Comparison of ENCODE assay signal across 30 cellular contexts in the genomic region with DNA sequence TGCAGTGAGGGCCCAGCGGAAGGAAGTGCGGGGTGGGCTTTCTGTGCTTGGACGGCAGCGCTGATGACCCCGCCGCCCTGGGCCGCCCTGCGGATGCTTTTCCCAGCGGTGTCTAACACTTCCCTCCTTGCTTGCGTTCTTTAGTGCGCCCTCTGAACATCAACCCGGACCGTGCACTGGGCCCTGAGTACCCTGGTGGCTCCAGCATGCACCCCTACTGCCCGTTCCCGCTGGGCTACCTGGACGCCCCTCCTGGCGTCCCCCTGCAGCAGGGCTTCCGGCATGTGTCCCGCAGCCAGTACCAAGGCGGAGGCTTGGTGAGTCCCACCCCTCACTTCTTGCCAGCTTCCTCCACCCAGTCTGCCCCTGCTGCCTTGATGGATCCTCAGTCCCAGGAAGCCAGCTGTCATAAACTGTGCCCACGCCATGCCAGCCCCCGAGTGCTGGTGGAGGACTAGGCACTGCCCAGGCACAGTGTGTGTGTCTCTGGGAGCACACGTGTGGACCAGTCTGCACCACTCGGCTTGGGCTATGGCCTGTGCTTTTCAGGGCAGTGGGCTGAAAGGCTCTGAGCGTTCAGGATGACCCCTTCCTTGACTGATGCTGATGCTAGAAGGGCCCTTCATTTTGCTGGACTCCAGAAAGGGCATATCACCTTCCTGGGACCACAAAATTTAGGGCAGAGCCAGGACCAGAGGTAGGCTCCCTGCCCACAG. TPM values are rescaled to one million over a fixed set of nuclear protein-coding genes. Genes with fewer than 3 reads are reported as not detected.
"Had no signal": no experiment of that assay in that cellular context is flagged by ENCODE, and none has a peak within 500 bp of the region (broad histone marks: within the 10 kb centered on the region; RNA-seq: fewer than 3 reads in every experiment).

No MANE protein-coding gene starts in this region.

- ATAC-seq: activated CD4-positive, CD25-positive, alpha-beta regulatory T cell treated with anti-CD3 and anti-CD28 coated beads, Interleukin-2, amount 50 U/mL, for 24 hours; activated naive CD4-positive, alpha-beta T cell treated with anti-CD3 and anti-CD28 coated beads, Interleukin-2, amount 50 U/mL, for 72 hours; gastrocnemius medialis; left cardiac atrium; right cardiac atrium had no signal

- H3K27ac ChIP-seq: gastrocnemius medialis, parathyroid adenoma, SJCRH30, spleen, upper lobe of left lung had no signal

- H3K9me3 ChIP-seq: gastrocnemius medialis, SJCRH30, spleen, upper lobe of left lung had no signal

- H3K27ac Mint-ChIP-seq: activated CD4-positive, alpha-beta memory T cell treated with anti-CD3 and anti-CD28 coated beads for 36 hours; activated CD4-positive, alpha-beta T cell treated with anti-CD3 and anti-CD28 coated beads, Interleukin-2, amount 10 ng/mL, durations not matched to agents 24 days and 14 days; activated naive CD4-positive, alpha-beta T cell treated with anti-CD3 and anti-CD28 coated beads, Interleukin-2, amount 50 U/mL, for 72 hours; activated T-helper 2 cell treated with anti-CD3 and anti-CD28 coated beads, Interferon-gamma antibody, Interleukin-2, Interleukin-4, amounts not matched to agents 10 μg/mL and 5 μg/mL and 100 μg/mL, durations not matched to agents 14 hours and 24 hours and 36 hours; stimulated activated naive CD8-positive, alpha-beta T cell treated with anti-CD3 and anti-CD28 coated beads, Interleukin-15, Interleukin-2, amounts not matched to agents 100 ng/mL and 50 ng/mL, for 24 hours; T-helper 2 cell treated with Interferon-gamma antibody and Interleukin-4, amounts not matched to agents 5 μg/mL and 100 μg/mL, for 36 hours had no signal

- H3K79me2 ChIP-seq: parathyroid adenoma had no signal

- H3K9me3 Mint-ChIP-seq: activated CD4-positive, alpha-beta memory T cell treated with anti-CD3 and anti-CD28 coated beads for 36 hours; activated CD4-positive, alpha-beta T cell treated with anti-CD3 and anti-CD28 coated beads, Interleukin-2, amount 10 ng/mL, durations not matched to agents 24 days and 14 days; activated naive CD4-positive, alpha-beta T cell treated with anti-CD3 and anti-CD28 coated beads, Interleukin-2, amount 50 U/mL, for 72 hours; activated T-helper 2 cell treated with anti-CD3 and anti-CD28 coated beads, Interferon-gamma antibody, Interleukin-2, Interleukin-4, amounts not matched to agents 10 μg/mL and 5 μg/mL and 100 μg/mL, durations not matched to agents 14 hours and 24 hours and 36 hours; central memory CD8-positive, alpha-beta T cell; stimulated activated naive CD8-positive, alpha-beta T cell treated with anti-CD3 and anti-CD28 coated beads, Interleukin-15, Interleukin-2, amounts not matched to agents 100 ng/mL and 50 ng/mL, for 24 hours; T-helper 2 cell treated with Interferon-gamma antibody and Interleukin-4, amounts not matched to agents 5 μg/mL and 100 μg/mL, for 36 hours had no signal

- H3K4me3 Mint-ChIP-seq: activated CD4-positive, alpha-beta memory T cell treated with anti-CD3 and anti-CD28 coated beads for 36 hours; activated CD4-positive, alpha-beta T cell treated with anti-CD3 and anti-CD28 coated beads, Interleukin-2, amount 10 ng/mL, durations not matched to agents 24 days and 14 days; central memory CD8-positive, alpha-beta T cell; stimulated activated naive CD8-positive, alpha-beta T cell treated with anti-CD3 and anti-CD28 coated beads, Interleukin-15, Interleukin-2, amounts not matched to agents 100 ng/mL and 50 ng/mL, for 24 hours; T-helper 2 cell treated with Interferon-gamma antibody and Interleukin-4, amounts not matched to agents 5 μg/mL and 100 μg/mL, for 36 hours had no signal

- H3K36me3 ChIP-seq: gastrocnemius medialis, SJCRH30, spleen, upper lobe of left lung had no signal

- DNase-seq: activated CD4-positive, alpha-beta memory T cell treated with anti-CD3 and anti-CD28 coated beads for 36 hours; activated CD4-positive, alpha-beta T cell treated with anti-CD3 and anti-CD28 coated beads, Interleukin-2, amount 10 ng/mL, durations not matched to agents 24 days and 14 days; activated T-cell treated with anti-CD3 and anti-CD28 coated beads, Interleukin-2, amount 50 U/mL, for 48 hours; dermis blood vessel endothelial cell; effector CD8-positive, alpha-beta T cell; erythroblast; gastrocnemius medialis; glutamatergic neuron; left cardiac atrium; nucleus accumbens; right cardiac atrium; SJCRH30; substantia nigra; T-helper 1 cell had no signal

- H3K9ac ChIP-seq: parathyroid adenoma had no signal

- H3K27me3 ChIP-seq: gastrocnemius medialis, SJCRH30, upper lobe of left lung had no signal

- H3K36me3 Mint-ChIP-seq: activated CD4-positive, alpha-beta memory T cell treated with anti-CD3 and anti-CD28 coated beads for 36 hours; activated naive CD4-positive, alpha-beta T cell treated with anti-CD3 and anti-CD28 coated beads, Interleukin-2, amount 50 U/mL, for 72 hours had no signal

- H3K4me1 ChIP-seq: gastrocnemius medialis, parathyroid adenoma, SJCRH30, spleen, upper lobe of left lung had no signal

- H3K27me3 Mint-ChIP-seq: central memory CD8-positive, alpha-beta T cell had no signal

- H2AFZ ChIP-seq: parathyroid adenoma had no signal

- H3K4me1 Mint-ChIP-seq: activated CD4-positive, alpha-beta T cell treated with anti-CD3 and anti-CD28 coated beads, Interleukin-2, amount 10 ng/mL, durations not matched to agents 24 days and 14 days; central memory CD8-positive, alpha-beta T cell had no signal

- H3K4me3 ChIP-seq: gastrocnemius medialis, SJCRH30, spleen, upper lobe of left lung had no signal

RNA-seq across cellular contexts. Expression of gene DMRTB1, which starts 2.3 kb away (rescaled TPM):
- total RNA-seq: activated CD4-positive, alpha-beta memory T cell treated with anti-CD3 and anti-CD28 coated beads for 36 hours; activated CD4-positive, alpha-beta T cell treated with anti-CD3 and anti-CD28 coated beads, Interleukin-2, amount 10 ng/mL, durations not matched to agents 24 days and 14 days; activated naive CD4-positive, alpha-beta T cell treated with anti-CD3 and anti-CD28 coated beads, Interleukin-2, amount 50 U/mL, for 72 hours; activated T-helper 2 cell treated with anti-CD3 and anti-CD28 coated beads, Interferon-gamma antibody, Interleukin-2, Interleukin-4, amounts not matched to agents 10 μg/mL and 5 μg/mL and 100 μg/mL, durations not matched to agents 14 hours and 24 hours and 36 hours; bronchial epithelial cell; dermis blood vessel endothelial cell; gastrocnemius medialis; left cardiac atrium; liver; mononuclear cell; myocyte; pulmonary artery endothelial cell; right cardiac atrium; SJCRH30; spleen; upper lobe of left lung had no signal
- polyA plus RNA-seq: keratinocyte, liver, neural cell, right cardiac atrium, spleen had no signal
